ENCODE assay signal across 16 cellular contexts in genomic region chr6:35023601-35024000, GRCh38.
A peak's percentile ranks its signal among the peaks of the same experiment; 100 is the strongest.
DNase-seq lines count a peak whose midpoint lies in the region; FAIRE-seq and TF ChIP-seq lines count a peak whose summit lies in the region.
"Had no signal": no experiment of that assay in that cellular context is flagged by ENCODE, and none has a peak within 500 bp of the region (broad histone marks: within the 10 kb centered on the region; RNA-seq: fewer than 3 reads in every experiment).

No MANE protein-coding gene starts in this region.

- H2BK5ac ChIP-seq in H1 (ENCODE audit: low read depth, low read length): no peak overlapping the region

- H3K14ac ChIP-seq in H1 (ENCODE audit: insufficient read length): no peak overlapping the region

- no peaks in the 10 kb centered on the region for H3K9me3 ChIP-seq in HUES64 (ENCODE audit: insufficient read depth, low read depth, low read length)
- no peaks in the 10 kb centered on the region for H3K9me3 ChIP-seq in H1 (ENCODE audit: insufficient read depth in 2 of 2, low read depth in 1 of 2, low read length in 1 of 2)
- H3K9me3 ChIP-seq in muscle layer of duodenum (ENCODE audit: control insufficient read depth in 1 of 2, low read length in 2 of 2): no peaks in the 10 kb centered on the region
- H3K9me3 ChIP-seq in Peyer's patch: no peaks in the 10 kb centered on the region

- TF ChIP-seq POLR2A in H1 (IDR thresholded peaks at IDR 0.05; ENCODE audit: control extremely low read depth in 1 of 2, low read depth in 2 of 2, low read length in 2 of 2) (no peak), Peyer's patch (IDR thresholded peaks at IDR 0.05) (no peak)

- H3K56ac ChIP-seq in H1 (replicated peaks; ENCODE audit: insufficient read length, low read depth, low read length): no peak overlapping the region

- CTCF ChIA-PET in H1 (lab: Charles Lee; ENCODE audit: partially characterized antibody): interaction anchor here (0.9 to 1.9 kb wide), 6 partner anchors 12 to 116 kb away, joined by 3 to 4 read pairs (median 4); no protein-coding TSS in a partner anchor

- no peak overlapping the region for H4K5ac ChIP-seq in H1 (ENCODE audit: insufficient read length, low read depth, low read length)

- TF ChIP-seq EP300 in H1 (IDR thresholded peaks at IDR 0.05; ENCODE audit: borderline replicate concordance in 1 of 2, low read depth in 2 of 2, low read length in 2 of 2): no peak

- POLR2A ChIA-PET in H1 (lab: Charles Lee; ENCODE audit: partially characterized antibody): interaction anchor here (1.3 kb wide), 1 partner anchor 16 kb away, joined by 3 read pairs; no protein-coding TSS in a partner anchor

- H2BK15ac ChIP-seq in H1 (ENCODE audit: low read length): no peak overlapping the region; the same call in 1 of the 2 replicates

- peaks cover 68% of the 10 kb centered on the region for H3K4me1 ChIP-seq in HUES64 (ENCODE audit: insufficient read depth, low read length)
- H3K4me1 ChIP-seq in H1 (replicated peaks in 1 of 4; ENCODE audit: control insufficient read depth in 3 of 4, insufficient read depth in 4 of 4, low read length in 3 of 4): peaks cover 6 to 40% (median 32%) of the 10 kb centered on the region in 4 experiments
- peaks cover 29 to 53% of the 10 kb centered on the region in 2 donors for H3K4me1 ChIP-seq in muscle layer of duodenum (ENCODE audit: control insufficient read depth in 1 of 2, insufficient read depth in 2 of 2, low read length in 2 of 2)
- peaks cover 0 to 31% (median 0%) of the 10 kb centered on the region in 4 donors for H3K4me1 ChIP-seq in Peyer's patch

- H4K20me1 ChIP-seq in H1 (replicated peaks in 1 of 2; ENCODE audit: control insufficient read depth in 1 of 2, insufficient read depth in 2 of 2, low read length in 2 of 2): no peaks in the 10 kb centered on the region

- peak overlapping the region; percentile 35 to 56; a peak in 2 of 4 replicates for H3K4me2 ChIP-seq in H1 (ENCODE audit: insufficient read depth in 1 of 2, low read depth in 2 of 2, low read length in 2 of 2)

- no peak overlapping the region for H4K91ac ChIP-seq in H1 (replicated peaks; ENCODE audit: insufficient read length, low read length)

- H3K36me3 ChIP-seq in HUES64 (ENCODE audit: insufficient read depth, low read length) (peaks cover 6% of the 10 kb centered on the region), H1 (ENCODE audit: control insufficient read depth in 2 of 4, insufficient read depth in 4 of 4, low read length in 3 of 4) (no peaks in the 10 kb centered on the region; a peak in 3 of 8 replicates), muscle layer of duodenum (ENCODE audit: control insufficient read depth in 1 of 2, insufficient read depth in 2 of 2, low read length in 2 of 2) (peaks cover 0 to 5% of the 10 kb centered on the region in 2 donors), Peyer's patch (peaks cover 0 to 11% (median 0%) of the 10 kb centered on the region in 3 donors)

- no peak overlapping the region for H2AK5ac ChIP-seq in H1 (ENCODE audit: low read depth, low read length)

- 82% methylated on average over 2 of the region's 3 CpGs for WGBS in HUES64
- 80% methylated on average over 3 of the region's 3 CpGs; no CpG with 5 or more reads in 1 of the 2 experiments for WGBS in H1 (ENCODE audit: extremely low coverage in 1 of 2, insufficient coverage in 1 of 2, insufficient read length in 1 of 2, insufficient replicate concordance in 2 of 2, low coverage in 1 of 2, low lambda C conversion rate in 2 of 2, missing lambda C conversion rate in 1 of 2), 2 experiments

- H3K27me3 ChIP-seq in HUES64 (ENCODE audit: insufficient read depth, low read length): no peaks in the 10 kb centered on the region
- no peaks in the 10 kb centered on the region for H3K27me3 ChIP-seq in H1 (replicated peaks in 1 of 4; ENCODE audit: control insufficient read depth in 3 of 4, extremely low read depth in 1 of 4, insufficient read depth in 3 of 4, low read length in 3 of 4)
- no peaks in the 10 kb centered on the region for H3K27me3 ChIP-seq in muscle layer of duodenum (ENCODE audit: low read depth, low read length)
- H3K27me3 ChIP-seq in Peyer's patch: no peaks in the 10 kb centered on the region

- no peak overlapping the region for H2BK12ac ChIP-seq in H1 (ENCODE audit: low read depth, low read length)

- H2BK120ac ChIP-seq in H1 (replicated peaks; ENCODE audit: low read depth, low read length): no peak overlapping the region

- no peaks in the 10 kb centered on the region for H3K79me2 ChIP-seq in H1 (ENCODE audit: control insufficient read depth in 1 of 2, insufficient read depth in 2 of 2, low read length in 2 of 2)

- DNase-seq in H1 (ENCODE audit: low read depth in 1 of 2, low spot score in 2 of 2) (no peak), substantia nigra (lab: John Stamatoyannopoulos, UW) (no peak), Peyer's patch (no peak), NCI-H2107 (lab: John Stamatoyannopoulos, UW) (no peak), AG08396 (ENCODE audit: low spot score) (no peak), mucosa of gallbladder (ENCODE audit: low spot score) (no peak)
- DNase-seq: activated CD4-positive, alpha-beta T cell treated with anti-CD3 and anti-CD28 coated beads, Interleukin-2, amount 50 U/mL, for 1 hour; activated naive CD4-positive, alpha-beta T cell treated with Interleukin-2 at 50 U/mL for 16 hours; cortex of kidney; GM23248; MV-4-11; SHP77; T-cell had no signal

- H3K79me1 ChIP-seq in H1 (ENCODE audit: low read depth, low read length): no peaks in the 10 kb centered on the region; the same call in 1 of the 2 replicates

- H3K27ac ChIP-seq in HUES64 (ENCODE audit: low read depth, low read length): peak overlapping the region; percentile 66; the same call in 1 of the 2 replicates
- no peak overlapping the region for H3K27ac ChIP-seq in H1 (ENCODE audit: low read depth, low read length)
- peak overlapping the region; percentile 55 for H3K27ac ChIP-seq in muscle layer of duodenum (ENCODE audit: low read length)
- peak overlapping the region; percentile 52 for H3K27ac ChIP-seq in substantia nigra (ENCODE audit: low read depth, low read length, poor library complexity, severe bottlenecking)
- peak overlapping the region in 1 of 4 donors; percentile 69 for H3K27ac ChIP-seq in Peyer's patch

- no peak overlapping the region for H3K23ac ChIP-seq in H1 (ENCODE audit: insufficient read length)

- TF ChIP-seq RAD21 in H1 (IDR thresholded peaks at IDR 0.05 in 1 of 2, conservative IDR thresholded peaks at IDR 0.05 in 1 of 2; ENCODE audit: low read depth in 2 of 2, low read length in 2 of 2): no peak

- H2AFZ ChIP-seq in H1 (ENCODE audit: low read length): no peak overlapping the region

- no peaks in the 10 kb centered on the region for H3K23me2 ChIP-seq in H1 (ENCODE audit: low read depth, low read length)

- H3K18ac ChIP-seq in H1 (ENCODE audit: extremely low read depth, low read length): peak overlapping the region; percentile 81; the same call in 1 of the 2 replicates

- H3K4me3 ChIP-seq in HUES64 (ENCODE audit: low read length) (no peak overlapping the region), H1 (ENCODE audit: extremely low read depth in 1 of 4, insufficient read depth in 2 of 4, low read depth in 3 of 4, low read length in 4 of 4) (peak overlapping the region in 1 of 4 experiments; percentile 13; a peak in 1 of 8 replicates), muscle layer of duodenum (ENCODE audit: low read depth in 1 of 2, low read length in 2 of 2) (no peak overlapping the region), Peyer's patch (no peak overlapping the region)
- H3K4me3 ChIP-seq: GM23248 had no signal

- H2BK20ac ChIP-seq in H1 (ENCODE audit: low read length): no peak overlapping the region

- H3K9ac ChIP-seq in HUES64 (ENCODE audit: low read depth, low read length): no peak overlapping the region
- H3K9ac ChIP-seq in H1 (replicated peaks in 1 of 4; ENCODE audit: extremely low read depth in 1 of 4, low read depth in 3 of 4, low read length in 3 of 4): no peak overlapping the region

- FAIRE-seq in H1 (lab: Jason Lieb, UNC): no peak
- FAIRE-seq: GM18507 had no signal

- no peak for TF ChIP-seq CTCF in H1 (IDR thresholded peaks at IDR 0.05; ENCODE audit: control extremely low read depth in 1 of 3, insufficient read depth in 1 of 3, low read depth in 1 of 3, low read length in 3 of 3)
- TF ChIP-seq CTCF in Peyer's patch (IDR thresholded peaks at IDR 0.05): no peak

- no peak overlapping the region for H4K8ac ChIP-seq in H1 (ENCODE audit: extremely low read depth, insufficient read depth, low read length)

- no peak overlapping the region for H3K4ac ChIP-seq in H1 (replicated peaks; ENCODE audit: insufficient read length, low read depth, low read length)

TF ChIP-seq in H1, 55 proteins besides CTCF, POLR2A, EP300 and RAD21:
- no peak for TF ChIP-seq ATF2 (IDR thresholded peaks at IDR 0.05; ENCODE audit: low read length)
- no peak for TF ChIP-seq EZH2 (IDR thresholded peaks at IDR 0.05; ENCODE audit: low read depth, low read length, severe bottlenecking)
- TF ChIP-seq GABPA (IDR thresholded peaks at IDR 0.05; ENCODE audit: borderline replicate concordance, insufficient read depth, low read length): no peak
- TF ChIP-seq RXRA (IDR thresholded peaks at IDR 0.05; ENCODE audit: insufficient read depth, low read depth, low read length): no peak
- no peak for TF ChIP-seq TAF7 (optimal IDR thresholded peaks at IDR 0.05; ENCODE audit: borderline replicate concordance, low read depth, low read length)
- TF ChIP-seq NRF1 (IDR thresholded peaks at IDR 0.05; ENCODE audit: low read depth, low read length): no peak
